Comparison of ENCODE assay signal across 15 cellular contexts in genomic region chr4:16779028-16779675, GRCh38.
"Had no signal": no experiment of that assay in that cellular context is flagged by ENCODE, and none has a peak within 500 bp of the region (broad histone marks: within the 10 kb centered on the region; RNA-seq: fewer than 3 reads in every experiment).

No MANE protein-coding gene starts in this region.

- H3K9ac ChIP-seq: neural progenitor cell had no signal

- H3K27ac ChIP-seq: breast epithelium, esophagus muscularis mucosa, neural progenitor cell, pancreas, tibial artery, uterus, WERI-Rb-1 had no signal

- H3K36me3 ChIP-seq: breast epithelium, esophagus muscularis mucosa, neural progenitor cell, pancreas, tibial artery, uterus, WERI-Rb-1 had no signal

- FAIRE-seq: endometrium, pancreas had no signal

- ATAC-seq: activated CD8-positive, alpha-beta T cell treated with anti-CD3 and anti-CD28 coated beads, Interleukin-2, amount 10 ng/mL, durations not matched to agents 7 days and 5 days; pancreas had no signal

- H3K4me3 ChIP-seq: breast epithelium, esophagus muscularis mucosa, neural progenitor cell, pancreas, tibial artery, uterus had no signal

- H3K27me3 ChIP-seq: breast epithelium, esophagus muscularis mucosa, neural progenitor cell, pancreas, tibial artery, uterus had no signal

- H3K9me3 ChIP-seq: breast epithelium, esophagus muscularis mucosa, pancreas, tibial artery, uterus had no signal

- H3K4me1 ChIP-seq: breast epithelium, pancreas, tibial artery had no signal

- H3K4me2 ChIP-seq: neural progenitor cell had no signal

- H2AFZ ChIP-seq: neural progenitor cell had no signal

- DNase-seq: activated CD4-positive, alpha-beta T cell treated with anti-CD3 and anti-CD28 coated beads for 4 hours; activated CD8-positive, alpha-beta memory T cell treated with anti-CD3 and anti-CD28 coated beads, Interleukin-2, amount 50 U/mL, for 48 hours; activated CD8-positive, alpha-beta T cell treated with anti-CD3 and anti-CD28 coated beads, Interleukin-2, amount 10 ng/mL, durations not matched to agents 7 days and 5 days; activated naive CD4-positive, alpha-beta T cell treated with anti-CD3 and anti-CD28 coated beads, Interleukin-2, amount 10 ng/mL, durations not matched to agents 7 days and 5 days; hippocampal formation; kidney glomerular epithelial cell; pancreas; T1000; tibial artery; WERI-Rb-1 had no signal
